ENCODE assay signal across 8 cellular contexts in genomic region chr4:74158561-74159396, GRCh38. TPM values are rescaled to one million over a fixed set of nuclear protein-coding genes. Genes with fewer than 3 reads are reported as not detected.
DNase-seq lines count a peak whose midpoint lies in the region; ATAC-seq and TF ChIP-seq lines count a peak whose summit lies in the region.

No MANE protein-coding gene starts in this region.

- H3K4me2 ChIP-seq in BLaER1 (peak overlapping the region; percentile 85), HCT116 (ENCODE audit: low read length) (peak overlapping the region; percentile 95), hepatocyte (peak overlapping the region; percentile 76)

- H3K9ac ChIP-seq in BLaER1 (peak overlapping the region; percentile 98), HCT116 (ENCODE audit: low read length) (peak overlapping the region; percentile 87)

- POLR2A ChIA-PET in HCT116 (lab: Charles Lee): no interaction called here
- POLR2A ChIA-PET in activated CD4-positive, alpha-beta memory T cell treated with anti-CD3 and anti-CD28 coated beads for 36 hours (lab: Charles Lee): no interaction called here

- no peak for ATAC-seq in HCT116
- no peak for ATAC-seq in HG03571 (IDR thresholded peaks at IDR 0.05; ENCODE audit: unreplicated experiment)

- H3K4me1 Mint-ChIP-seq in activated CD4-positive, alpha-beta memory T cell treated with anti-CD3 and anti-CD28 coated beads for 36 hours (ENCODE audit: low read depth): peaks cover 17% of the 10 kb centered on the region

- RAD21 ChIA-PET in HCT116 (lab: Charles Lee; ENCODE audit: low non-redundant PET in 1 of 2, low total read pairs in 2 of 2, uncharacterized antibody in 2 of 2, unreplicated experiment in 2 of 2): no interaction called here

- H3K79me2 ChIP-seq in HCT116 (ENCODE audit: insufficient read depth, low read length) (peaks cover 67% of the 10 kb centered on the region), hepatocyte (peaks cover 45% of the 10 kb centered on the region)

- CTCF ChIA-PET in HCT116 (lab: Charles Lee): no interaction called here
- CTCF ChIA-PET in activated CD4-positive, alpha-beta memory T cell treated with anti-CD3 and anti-CD28 coated beads for 36 hours (lab: Charles Lee): interaction anchor here (0.5 to 0.9 kb wide), 2 partner anchors 70 to 573 kb away, joined by 3 to 5 read pairs; no protein-coding TSS in a partner anchor

- H3K36me3 ChIP-seq in BLaER1: peaks cover 25% of the 10 kb centered on the region
- H3K36me3 ChIP-seq in HCT116 (ENCODE audit: control insufficient read depth in 1 of 2, insufficient read depth in 2 of 2, low read length in 2 of 2): peaks cover 17 to 31% of the 10 kb centered on the region in 2 experiments
- no peaks in the 10 kb centered on the region for H3K36me3 ChIP-seq in hepatocyte (replicated peaks; ENCODE audit: insufficient read depth, low read depth)
- peaks cover 0 to 8% (median 0%) of the 10 kb centered on the region in 4 donors for H3K36me3 ChIP-seq in sigmoid colon

- peaks cover 14% of the 10 kb centered on the region for H3K36me3 Mint-ChIP-seq in activated CD4-positive, alpha-beta memory T cell treated with anti-CD3 and anti-CD28 coated beads for 36 hours

- H3K9me3 ChIP-seq in BLaER1 (no peaks in the 10 kb centered on the region), HCT116 (ENCODE audit: control insufficient read depth in 1 of 2, insufficient read depth in 1 of 2, low read depth in 1 of 2, low read length in 2 of 2) (no peaks in the 10 kb centered on the region), hepatocyte (ENCODE audit: low read depth) (no peaks in the 10 kb centered on the region), sigmoid colon (no peaks in the 10 kb centered on the region)

- H3K27ac ChIP-seq in BLaER1 (peak overlapping the region; percentile 96), HCT116 (ENCODE audit: low read depth, low read length) (peak overlapping the region; percentile 75), hepatocyte (peak overlapping the region; percentile 94), sigmoid colon (peak overlapping the region; percentile 85 to 94 (median 91))

- peak overlapping the region; percentile 88 for H3K4me3 Mint-ChIP-seq in activated CD4-positive, alpha-beta memory T cell treated with anti-CD3 and anti-CD28 coated beads for 36 hours

- peaks cover 19% of the 10 kb centered on the region for H3K4me1 ChIP-seq in BLaER1
- peaks cover 6 to 19% of the 10 kb centered on the region in 2 experiments; a peak in 3 of 4 replicates for H3K4me1 ChIP-seq in HCT116 (ENCODE audit: control insufficient read depth in 1 of 2, insufficient read depth in 2 of 2, low read length in 2 of 2)
- peaks cover 19% of the 10 kb centered on the region for H3K4me1 ChIP-seq in hepatocyte (ENCODE audit: insufficient read depth)
- H3K4me1 ChIP-seq in sigmoid colon: peaks cover 0 to 32% (median 27%) of the 10 kb centered on the region in 4 donors

- intact Hi-C loops in HCT116 (cut with micrococcal nuclease) (no loop called here), sigmoid colon (cut with DNase I) (loop anchor here (5.0 kb wide), 1 partner anchor 1354 kb away; the partner anchor contains the start of genes RCHY1 and THAP6)
- intact Hi-C loops in activated CD4-positive, alpha-beta memory T cell treated with anti-CD3 and anti-CD28 coated beads for 36 hours (cut with micrococcal nuclease): loop anchor here (2.0 to 5.0 kb wide), 4 partner anchors 286 to 1356 kb away; partner anchors contain the start of genes ANKRD17, AREG, COX18 and RCHY1

- 10% methylated on average over 13 of the region's 13 CpGs for WGBS in hepatocyte (ENCODE audit: low lambda C conversion rate, missing lambda C conversion rate)
- 4 to 25% methylated on average over 13 of the region's 13 CpGs for WGBS in sigmoid colon, 2 donors

- no peak for TF ChIP-seq CTCF in HCT116 (IDR thresholded peaks at IDR 0.05 in 2 of 3, conservative IDR thresholded peaks at IDR 0.05 in 1 of 3; ENCODE audit: borderline replicate concordance in 1 of 3, insufficient read depth in 1 of 3, low read depth in 2 of 3, low read length in 2 of 3)
- no peak for TF ChIP-seq CTCF in hepatocyte (IDR thresholded peaks at IDR 0.05; ENCODE audit: poor library complexity)
- TF ChIP-seq CTCF in sigmoid colon (IDR thresholded peaks at IDR 0.05): no peak

- peak overlapping the region; percentile 93 for H3K4me3 ChIP-seq in BLaER1
- peak overlapping the region; percentile 75 to 82 for H3K4me3 ChIP-seq in HCT116 (replicated peaks in 1 of 2; ENCODE audit: low read depth in 1 of 2, low read length in 2 of 2)
- peak overlapping the region; percentile 71 for H3K4me3 ChIP-seq in hepatocyte
- peak overlapping the region; percentile 54 to 74 (median 66) for H3K4me3 ChIP-seq in sigmoid colon

- peaks cover 2% of the 10 kb centered on the region for H3K27me3 Mint-ChIP-seq in activated CD4-positive, alpha-beta memory T cell treated with anti-CD3 and anti-CD28 coated beads for 36 hours

- no peak for TF ChIP-seq RAD21 in HCT116 (IDR thresholded peaks at IDR 0.05; ENCODE audit: low read depth)

- H3K9me2 ChIP-seq in HCT116 (ENCODE audit: insufficient read depth) (no peaks in the 10 kb centered on the region), hepatocyte (replicated peaks; ENCODE audit: insufficient read depth) (no peaks in the 10 kb centered on the region)

- H3K27me3 ChIP-seq in BLaER1 (no peaks in the 10 kb centered on the region), HCT116 (ENCODE audit: insufficient read depth, low read length) (no peaks in the 10 kb centered on the region), hepatocyte (no peaks in the 10 kb centered on the region), sigmoid colon (no peaks in the 10 kb centered on the region)

- no peak overlapping the region for H2AFZ ChIP-seq in HCT116 (ENCODE audit: low read depth, low read length, poor library complexity, severe bottlenecking)
- H2AFZ ChIP-seq in hepatocyte: peak overlapping the region; percentile 85

- H3K27ac Mint-ChIP-seq in activated CD4-positive, alpha-beta memory T cell treated with anti-CD3 and anti-CD28 coated beads for 36 hours: peak overlapping the region; percentile 74

- no peak for TF ChIP-seq EP300 in sigmoid colon (IDR thresholded peaks at IDR 0.05)

- no peaks in the 10 kb centered on the region for H3K9me3 Mint-ChIP-seq in activated CD4-positive, alpha-beta memory T cell treated with anti-CD3 and anti-CD28 coated beads for 36 hours

- H4K20me1 ChIP-seq in BLaER1: peaks cover 6% of the 10 kb centered on the region; the same call in 1 of the 2 replicates
- peaks cover 12% of the 10 kb centered on the region; the same call in 1 of the 2 replicates for H4K20me1 ChIP-seq in HCT116 (ENCODE audit: insufficient read depth)
- H4K20me1 ChIP-seq in hepatocyte (ENCODE audit: insufficient read depth, poor library complexity, severe bottlenecking): peaks cover 7% of the 10 kb centered on the region

- BruUV-seq in HCT116 (replicated peaks; lab: Mats Ljungman, UMichigan): TSS peak; percentile 57

- TF ChIP-seq POLR2A in HCT116 (IDR thresholded peaks at IDR 0.05; ENCODE audit: borderline replicate concordance, extremely low read depth, insufficient read depth, insufficient read length) (no peak), sigmoid colon (IDR thresholded peaks at IDR 0.05) (no peak)

- no peak for DNase-seq in HCT116 (ENCODE audit: low read depth, low spot score)
- DNase-seq in activated CD4-positive, alpha-beta memory T cell treated with anti-CD3 and anti-CD28 coated beads for 36 hours: no peak
- DNase-seq in hepatocyte (ENCODE audit: low spot score): no peak
- DNase-seq in sigmoid colon: no peak
- DNase-seq in NCI-H2107 treated with DMSO at 0.1 percent for 48 hours (lab: John Stamatoyannopoulos, UW; ENCODE audit: unreplicated experiment): no peak
- DNase-seq in HuH-7 (ENCODE audit: low spot score): no peak

TF ChIP-seq in HCT116, 20 proteins besides CTCF, POLR2A, EP300 and RAD21:
- TF ChIP-seq FOSL1 (IDR thresholded peaks at IDR 0.05; ENCODE audit: low read depth): no peak
- no peak for TF ChIP-seq CEBPB (IDR thresholded peaks at IDR 0.05; ENCODE audit: low read depth)
- TF ChIP-seq MAX (IDR thresholded peaks at IDR 0.05): no peak
- no peak for TF ChIP-seq ZNF274 (IDR thresholded peaks at IDR 0.05; ENCODE audit: low read depth, low read length)
- TF ChIP-seq YY1 (IDR thresholded peaks at IDR 0.05; ENCODE audit: extremely low read depth, insufficient replicate concordance, low read depth, low read length): no peak
- TF ChIP-seq ZFX (IDR thresholded peaks at IDR 0.05): no peak
- TF ChIP-seq TCF7L2 (IDR thresholded peaks at IDR 0.05; ENCODE audit: borderline replicate concordance, extremely low read depth, insufficient read depth, insufficient read length): no peak
- no peak for TF ChIP-seq SIN3A (IDR thresholded peaks at IDR 0.05; ENCODE audit: low read depth)
- no peak for TF ChIP-seq EGR1 (IDR thresholded peaks at IDR 0.05; ENCODE audit: low read depth)
- TF ChIP-seq ATF3 (IDR thresholded peaks at IDR 0.05): no peak
- TF ChIP-seq EZH2 (IDR thresholded peaks at IDR 0.05): no peak
- no peak for TF ChIP-seq JUND (IDR thresholded peaks at IDR 0.05)
- TF ChIP-seq SP1 (IDR thresholded peaks at IDR 0.05; ENCODE audit: low read depth): no peak

RNA-seq across cellular contexts. Expression of gene MTHFD2L, which starts 0.9 kb away (rescaled TPM):
- total RNA-seq in HCT116 (2021; ENCODE audit: unreplicated experiment) (15.0 TPM), hepatocyte (29.4 and 32.0 TPM in 2 replicates), sigmoid colon (10 to 100 TPM; 13.8 to 27.1 (median 22.9) TPM)
- 2.8 and 4.4 TPM in 2 replicates for polyA plus RNA-seq in HCT116 (2012)
- total RNA-seq in activated CD4-positive, alpha-beta memory T cell treated with anti-CD3 and anti-CD28 coated beads for 36 hours: 1 to 10 TPM; 5.4 to 6.5 TPM
- polyA plus RNA-seq in hepatocyte (20.0 and 26.3 TPM in 2 replicates), sigmoid colon (10 to 100 TPM in 1 of 3 donors, 1 to 10 TPM in 2; 6.8 to 16.2 (median 9.7) TPM)

RNA-seq across cellular contexts. Expression of gene CXCL2, which starts 59.8 kb away (rescaled TPM):
- total RNA-seq in HCT116 (2021; ENCODE audit: unreplicated experiment): 1.8 TPM
- 3.1 and 5.9 TPM in 2 replicates for polyA plus RNA-seq in HCT116 (2012)
- total RNA-seq in activated CD4-positive, alpha-beta memory T cell treated with anti-CD3 and anti-CD28 coated beads for 36 hours: not detected
- 105 and 137 TPM in 2 replicates for total RNA-seq in hepatocyte
- 284 and 334 TPM in 2 replicates for polyA plus RNA-seq in hepatocyte
- 10 to 100 TPM in 3 of 4 donors, 1 to 10 TPM in 1; 3.9 to 29.5 (median 14.3) TPM for total RNA-seq in sigmoid colon
- polyA plus RNA-seq in sigmoid colon: 10 to 100 TPM in 1 of 3 donors, 1 to 10 TPM in 2; 6.9 to 69.1 (median 7.8) TPM
